In genomic region chr22:17898375-17898774, GRCh38 we compare ENCODE assay signal across 11 cellular contexts.
"Had no signal": no experiment of that assay in that cellular context is flagged by ENCODE, and none has a peak within 500 bp of the region (broad histone marks: within the 10 kb centered on the region; RNA-seq: fewer than 3 reads in every experiment).

No MANE protein-coding gene starts in this region.

- H3K4me3 Mint-ChIP-seq: activated CD4-positive, alpha-beta T cell treated with anti-CD3 and anti-CD28 coated beads, Interleukin-2, amount 10 ng/mL, durations not matched to agents 24 days and 14 days; activated CD8-positive, alpha-beta T cell treated with anti-CD3 and anti-CD28 coated beads, Interleukin-2, amount 10 ng/mL, durations not matched to agents 7 days and 5 days; natural killer cell treated with Interleukin-12 subunit alpha and Interleukin-12 subunit beta and Interleukin-15 and Interleukin-18, amount 100 ng/mL, for 72 hours; stimulated activated naive CD8-positive, alpha-beta T cell treated with anti-CD3 and anti-CD28 coated beads, Interleukin-15, Interleukin-2, amounts not matched to agents 100 ng/mL and 50 ng/mL, for 24 hours had no signal

- H3K27ac ChIP-seq: esophagus squamous epithelium, SJSA1, thyroid gland had no signal

- H3K4me3 ChIP-seq: esophagus squamous epithelium, SJSA1, thyroid gland had no signal

- H3K27ac Mint-ChIP-seq: activated CD4-positive, alpha-beta T cell treated with anti-CD3 and anti-CD28 coated beads, Interleukin-2, amount 10 ng/mL, durations not matched to agents 24 days and 14 days; activated CD8-positive, alpha-beta T cell treated with anti-CD3 and anti-CD28 coated beads, Interleukin-2, amount 10 ng/mL, durations not matched to agents 7 days and 5 days; natural killer cell treated with Interleukin-12 subunit alpha and Interleukin-12 subunit beta and Interleukin-15 and Interleukin-18, amount 100 ng/mL, for 72 hours; stimulated activated naive CD8-positive, alpha-beta T cell treated with anti-CD3 and anti-CD28 coated beads, Interleukin-15, Interleukin-2, amounts not matched to agents 100 ng/mL and 50 ng/mL, for 24 hours had no signal

- H3K27me3 Mint-ChIP-seq: activated CD4-positive, alpha-beta T cell treated with anti-CD3 and anti-CD28 coated beads, Interleukin-2, amount 10 ng/mL, durations not matched to agents 24 days and 14 days; natural killer cell treated with Interleukin-12 subunit alpha and Interleukin-12 subunit beta and Interleukin-15 and Interleukin-18, amount 100 ng/mL, for 72 hours; stimulated activated naive CD8-positive, alpha-beta T cell treated with anti-CD3 and anti-CD28 coated beads, Interleukin-15, Interleukin-2, amounts not matched to agents 100 ng/mL and 50 ng/mL, for 24 hours had no signal

- H3K4me1 ChIP-seq: SJSA1, thyroid gland had no signal

- DNase-seq: activated CD4-positive, alpha-beta T cell treated with anti-CD3 and anti-CD28 coated beads, Interleukin-2, amount 10 ng/mL, durations not matched to agents 24 days and 14 days; activated CD4-positive, CD25-positive, alpha-beta regulatory T cell; activated CD8-positive, alpha-beta T cell treated with anti-CD3 and anti-CD28 coated beads, Interleukin-2, amount 10 ng/mL, durations not matched to agents 7 days and 5 days; esophagus squamous epithelium; retina; stimulated activated CD4-positive, alpha-beta T cell treated with anti-CD3 and anti-CD28 coated beads, Interleukin-4, amount 100 ng/mL, for 24 hours; T-helper 2 cell; thyroid gland had no signal

- H3K9me3 Mint-ChIP-seq: activated CD4-positive, alpha-beta T cell treated with anti-CD3 and anti-CD28 coated beads, Interleukin-2, amount 10 ng/mL, durations not matched to agents 24 days and 14 days; natural killer cell treated with Interleukin-12 subunit alpha and Interleukin-12 subunit beta and Interleukin-15 and Interleukin-18, amount 100 ng/mL, for 72 hours; stimulated activated naive CD8-positive, alpha-beta T cell treated with anti-CD3 and anti-CD28 coated beads, Interleukin-15, Interleukin-2, amounts not matched to agents 100 ng/mL and 50 ng/mL, for 24 hours had no signal

- H3K36me3 Mint-ChIP-seq: natural killer cell treated with Interleukin-12 subunit alpha and Interleukin-12 subunit beta and Interleukin-15 and Interleukin-18, amount 100 ng/mL, for 72 hours had no signal

- H3K27me3 ChIP-seq: esophagus squamous epithelium, SJSA1, thyroid gland had no signal

- ATAC-seq: activated CD8-positive, alpha-beta T cell treated with anti-CD3 and anti-CD28 coated beads, Interleukin-2, amount 10 ng/mL, durations not matched to agents 7 days and 5 days; natural killer cell treated with Interleukin-12 subunit alpha and Interleukin-12 subunit beta and Interleukin-15 and Interleukin-18, amount 100 ng/mL, for 72 hours had no signal

- H3K9me3 ChIP-seq: esophagus squamous epithelium, SJSA1, thyroid gland had no signal
